In genomic region chr13:51584731-51585191, GRCh38 we compare ENCODE assay signal across 2 cellular contexts.
TF ChIP-seq lines count a peak whose summit lies in the region.

No MANE protein-coding gene starts in this region.

TF ChIP-seq in HCT116, 20 proteins besides CTCF, POLR2A, EP300 and RAD21 (continued from another document):
- TF ChIP-seq, protein P1, sequence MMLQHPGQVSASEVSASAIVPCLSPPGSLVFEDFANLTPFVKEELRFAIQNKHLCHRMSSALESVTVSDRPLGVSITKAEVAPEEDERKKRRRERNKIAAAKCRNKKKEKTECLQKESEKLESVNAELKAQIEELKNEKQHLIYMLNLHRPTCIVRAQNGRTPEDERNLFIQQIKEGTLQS (IDR thresholded peaks at IDR 0.05), result no peak
- TF ChIP-seq EGR1 (IDR thresholded peaks at IDR 0.05; ENCODE audit: low read depth), result no peak
- TF ChIP-seq ZFX (IDR thresholded peaks at IDR 0.05), result no peak
- no peak for TF ChIP-seq SRF (IDR thresholded peaks at IDR 0.05; ENCODE audit: low read depth)
- no peak for TF ChIP-seq POLR2AphosphoS5 (IDR thresholded peaks at IDR 0.05; ENCODE audit: low read depth, low read length)
- no peak for TF ChIP-seq REST (IDR thresholded peaks at IDR 0.05; ENCODE audit: low read depth)
- TF ChIP-seq CEBPB (IDR thresholded peaks at IDR 0.05; ENCODE audit: low read depth), result no peak
- no peak for TF ChIP-seq EZH2 (IDR thresholded peaks at IDR 0.05)

TF ChIP-seq in HepG2, 621 proteins besides CTCF, POLR2A, EP300 and RAD21 (continues in another document):
- no peak for TF ChIP-seq ZNF512B (CRISPR knock-in tag; IDR thresholded peaks at IDR 0.05; ENCODE audit: borderline replicate concordance)
- no peak for TF ChIP-seq ZNF746 (CRISPR knock-in tag; IDR thresholded peaks at IDR 0.05)
- TF ChIP-seq RBAK (CRISPR knock-in tag; IDR thresholded peaks at IDR 0.05), result no peak
- TF ChIP-seq, protein P2, sequence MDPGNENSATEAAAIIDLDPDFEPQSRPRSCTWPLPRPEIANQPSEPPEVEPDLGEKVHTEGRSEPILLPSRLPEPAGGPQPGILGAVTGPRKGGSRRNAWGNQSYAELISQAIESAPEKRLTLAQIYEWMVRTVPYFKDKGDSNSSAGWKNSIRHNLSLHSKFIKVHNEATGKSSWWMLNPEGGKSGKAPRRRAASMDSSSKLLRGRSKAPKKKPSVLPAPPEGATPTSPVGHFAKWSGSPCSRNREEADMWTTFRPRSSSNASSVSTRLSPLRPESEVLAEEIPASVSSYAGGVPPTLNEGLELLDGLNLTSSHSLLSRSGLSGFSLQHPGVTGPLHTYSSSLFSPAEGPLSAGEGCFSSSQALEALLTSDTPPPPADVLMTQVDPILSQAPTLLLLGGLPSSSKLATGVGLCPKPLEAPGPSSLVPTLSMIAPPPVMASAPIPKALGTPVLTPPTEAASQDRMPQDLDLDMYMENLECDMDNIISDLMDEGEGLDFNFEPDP (CRISPR knock-in tag; conservative IDR thresholded peaks at IDR 0.05), result no peak
- no peak for TF ChIP-seq CHD2 (IDR thresholded peaks at IDR 0.05; ENCODE audit: low read depth, low read length)
- no peak for TF ChIP-seq ZKSCAN1 (IDR thresholded peaks at IDR 0.05; ENCODE audit: low read length)
- no peak for TF ChIP-seq ZNF101 (CRISPR knock-in tag; IDR thresholded peaks at IDR 0.05; ENCODE audit: borderline replicate concordance, low read depth)
- TF ChIP-seq GATAD2A (CRISPR knock-in tag; IDR thresholded peaks at IDR 0.05), result no peak
- 0 out of 2 replicates have a peak, but pooled peaks have one; percentile 38 for TF ChIP-seq WIZ (CRISPR knock-in tag; IDR thresholded peaks at IDR 0.05)
- peak; percentile 59; the same call in 1 of the 2 replicates for TF ChIP-seq ZNF670 (CRISPR knock-in tag; IDR thresholded peaks at IDR 0.05; ENCODE audit: borderline replicate concordance)
- no peak for TF ChIP-seq SETDB1 (CRISPR knock-in tag; IDR thresholded peaks at IDR 0.05; ENCODE audit: borderline replicate concordance)
- TF ChIP-seq SALL2 (CRISPR knock-in tag; IDR thresholded peaks at IDR 0.05), result no peak
- no peak for TF ChIP-seq HNF1A (IDR thresholded peaks at IDR 0.05; ENCODE audit: low read depth)
- TF ChIP-seq HNF1A (CRISPR knock-in tag; IDR thresholded peaks at IDR 0.05; ENCODE audit: borderline replicate concordance), result no peak
- no peak for TF ChIP-seq ZNF207 (IDR thresholded peaks at IDR 0.05; ENCODE audit: borderline replicate concordance)
- TF ChIP-seq ZFAT (CRISPR knock-in tag; conservative IDR thresholded peaks at IDR 0.05), result no peak
- TF ChIP-seq FOXA3 (CRISPR knock-in tag; IDR thresholded peaks at IDR 0.05), result no peak
- TF ChIP-seq NFE2L2 (IDR thresholded peaks at IDR 0.05; ENCODE audit: low read length), result no peak
- TF ChIP-seq CSRNP1 (CRISPR knock-in tag; IDR thresholded peaks at IDR 0.05), result peak; percentile 81; the same call in 1 of the 2 replicates
- no peak for TF ChIP-seq PHF5A (CRISPR knock-in tag; IDR thresholded peaks at IDR 0.05; ENCODE audit: low read depth, unreplicated experiment)
- TF ChIP-seq GLI4 (CRISPR knock-in tag; IDR thresholded peaks at IDR 0.05; ENCODE audit: borderline replicate concordance), result peak; percentile 85; the same call in 1 of the 2 replicates
- no peak for TF ChIP-seq ZNF34 (CRISPR knock-in tag; IDR thresholded peaks at IDR 0.05; ENCODE audit: borderline replicate concordance)
- TF ChIP-seq ZFP62 (CRISPR knock-in tag; IDR thresholded peaks at IDR 0.05), result no peak
- 0 out of 2 replicates have a peak, but pooled peaks have one; percentile 41 for TF ChIP-seq ZNF605 (CRISPR knock-in tag; IDR thresholded peaks at IDR 0.05)
- TF ChIP-seq CCAR2 (optimal IDR thresholded peaks at IDR 0.05; ENCODE audit: low read depth, low read length), result no peak
- TF ChIP-seq ZNF883 (CRISPR knock-in tag; IDR thresholded peaks at IDR 0.05; ENCODE audit: not compliant biosample characterization), result peak; percentile 87
- TF ChIP-seq, protein P3, sequence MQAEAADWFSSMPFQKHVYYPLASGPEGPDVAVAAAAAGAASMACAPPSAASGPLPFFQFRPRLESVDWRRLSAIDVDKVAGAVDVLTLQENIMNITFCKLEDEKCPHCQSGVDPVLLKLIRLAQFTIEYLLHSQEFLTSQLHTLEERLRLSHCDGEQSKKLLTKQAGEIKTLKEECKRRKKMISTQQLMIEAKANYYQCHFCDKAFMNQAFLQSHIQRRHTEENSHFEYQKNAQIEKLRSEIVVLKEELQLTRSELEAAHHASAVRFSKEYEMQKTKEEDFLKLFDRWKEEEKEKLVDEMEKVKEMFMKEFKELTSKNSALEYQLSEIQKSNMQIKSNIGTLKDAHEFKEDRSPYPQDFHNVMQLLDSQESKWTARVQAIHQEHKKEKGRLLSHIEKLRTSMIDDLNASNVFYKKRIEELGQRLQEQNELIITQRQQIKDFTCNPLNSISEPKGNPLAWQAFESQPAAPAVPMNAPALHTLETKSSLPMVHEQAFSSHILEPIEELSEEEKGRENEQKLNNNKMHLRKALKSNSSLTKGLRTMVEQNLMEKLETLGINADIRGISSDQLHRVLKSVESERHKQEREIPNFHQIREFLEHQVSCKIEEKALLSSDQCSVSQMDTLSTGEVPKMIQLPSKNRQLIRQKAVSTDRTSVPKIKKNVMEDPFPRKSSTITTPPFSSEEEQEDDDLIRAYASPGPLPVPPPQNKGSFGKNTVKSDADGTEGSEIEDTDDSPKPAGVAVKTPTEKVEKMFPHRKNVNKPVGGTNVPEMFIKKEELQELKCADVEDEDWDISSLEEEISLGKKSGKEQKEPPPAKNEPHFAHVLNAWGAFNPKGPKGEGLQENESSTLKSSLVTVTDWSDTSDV (CRISPR knock-in tag; IDR thresholded peaks at IDR 0.05), result no peak
- no peak for TF ChIP-seq ATM (IDR thresholded peaks at IDR 0.05; ENCODE audit: borderline replicate concordance)
- TF ChIP-seq JUNB (CRISPR knock-in tag; IDR thresholded peaks at IDR 0.05; ENCODE audit: borderline replicate concordance), result 0 out of 2 replicates have a peak, but pooled peaks have one; percentile 67
- TF ChIP-seq ZBTB37 (CRISPR knock-in tag; IDR thresholded peaks at IDR 0.05), result no peak
- no peak for TF ChIP-seq JDP2 (CRISPR knock-in tag; IDR thresholded peaks at IDR 0.05; ENCODE audit: borderline replicate concordance)
- TF ChIP-seq ZNF180 (CRISPR knock-in tag; IDR thresholded peaks at IDR 0.05; ENCODE audit: borderline replicate concordance, low read depth), result no peak
- TF ChIP-seq, protein P4, sequence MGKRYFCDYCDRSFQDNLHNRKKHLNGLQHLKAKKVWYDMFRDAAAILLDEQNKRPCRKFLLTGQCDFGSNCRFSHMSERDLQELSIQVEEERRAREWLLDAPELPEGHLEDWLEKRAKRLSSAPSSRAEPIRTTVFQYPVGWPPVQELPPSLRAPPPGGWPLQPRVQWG (CRISPR knock-in tag; IDR thresholded peaks at IDR 0.05; ENCODE audit: borderline replicate concordance, low read depth), result no peak
- TF ChIP-seq, protein P5, sequence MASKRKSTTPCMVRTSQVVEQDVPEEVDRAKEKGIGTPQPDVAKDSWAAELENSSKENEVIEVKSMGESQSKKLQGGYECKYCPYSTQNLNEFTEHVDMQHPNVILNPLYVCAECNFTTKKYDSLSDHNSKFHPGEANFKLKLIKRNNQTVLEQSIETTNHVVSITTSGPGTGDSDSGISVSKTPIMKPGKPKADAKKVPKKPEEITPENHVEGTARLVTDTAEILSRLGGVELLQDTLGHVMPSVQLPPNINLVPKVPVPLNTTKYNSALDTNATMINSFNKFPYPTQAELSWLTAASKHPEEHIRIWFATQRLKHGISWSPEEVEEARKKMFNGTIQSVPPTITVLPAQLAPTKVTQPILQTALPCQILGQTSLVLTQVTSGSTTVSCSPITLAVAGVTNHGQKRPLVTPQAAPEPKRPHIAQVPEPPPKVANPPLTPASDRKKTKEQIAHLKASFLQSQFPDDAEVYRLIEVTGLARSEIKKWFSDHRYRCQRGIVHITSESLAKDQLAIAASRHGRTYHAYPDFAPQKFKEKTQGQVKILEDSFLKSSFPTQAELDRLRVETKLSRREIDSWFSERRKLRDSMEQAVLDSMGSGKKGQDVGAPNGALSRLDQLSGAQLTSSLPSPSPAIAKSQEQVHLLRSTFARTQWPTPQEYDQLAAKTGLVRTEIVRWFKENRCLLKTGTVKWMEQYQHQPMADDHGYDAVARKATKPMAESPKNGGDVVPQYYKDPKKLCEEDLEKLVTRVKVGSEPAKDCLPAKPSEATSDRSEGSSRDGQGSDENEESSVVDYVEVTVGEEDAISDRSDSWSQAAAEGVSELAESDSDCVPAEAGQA (IDR thresholded peaks at IDR 0.05; ENCODE audit: low read depth), result no peak
- TF ChIP-seq, protein P5 (CRISPR knock-in tag; IDR thresholded peaks at IDR 0.05; ENCODE audit: borderline replicate concordance), result no peak
- TF ChIP-seq PITX1 (CRISPR knock-in tag; IDR thresholded peaks at IDR 0.05), result peak; percentile 60
